12 cellular contexts compared by ENCODE assay signal in genomic region chr12:47527816-47528215, GRCh38.
"Had no signal": no experiment of that assay in that cellular context is flagged by ENCODE, and none has a peak within 500 bp of the region (broad histone marks: within the 10 kb centered on the region; RNA-seq: fewer than 3 reads in every experiment).

No MANE protein-coding gene starts in this region.

- DNase-seq: activated CD4-positive, alpha-beta memory T cell treated with anti-CD3 and anti-CD28 coated beads, Interleukin-2, amount 10 ng/mL, durations not matched to agents 7 days and 5 days; activated CD4-positive, alpha-beta T cell treated with anti-CD3 and anti-CD28 coated beads for 1 hour; activated naive CD8-positive, alpha-beta T cell treated with anti-CD3 and anti-CD28 coated beads, Interleukin-2, amount 10 ng/mL, durations not matched to agents 7 days and 5 days; activated T-cell treated with anti-CD3 and anti-CD28 coated beads, Interleukin-2, amount 50 U/mL, for 48 hours; cortex of kidney; heart right ventricle; kidney; left ventricle myocardium superior; mesendoderm; stimulated activated CD4-positive, alpha-beta T cell treated with anti-CD3 and anti-CD28 coated beads, Interleukin-15, amount 100 ng/mL, for 24 hours; stimulated activated CD4-positive, alpha-beta T cell treated with anti-CD3 and anti-CD28 coated beads, Interleukin-4, amount 100 ng/mL, for 24 hours had no signal

- H3K36me3 ChIP-seq: heart right ventricle had no signal

- FAIRE-seq: frontal cortex, kidney had no signal

- H3K4me3 ChIP-seq: heart right ventricle had no signal

- H3K4me1 ChIP-seq: heart right ventricle had no signal

- ATAC-seq: heart right ventricle, left ventricle myocardium superior had no signal

- H3K27ac ChIP-seq: heart right ventricle had no signal
